21 cellular contexts compared by ENCODE assay signal in the genomic region with DNA sequence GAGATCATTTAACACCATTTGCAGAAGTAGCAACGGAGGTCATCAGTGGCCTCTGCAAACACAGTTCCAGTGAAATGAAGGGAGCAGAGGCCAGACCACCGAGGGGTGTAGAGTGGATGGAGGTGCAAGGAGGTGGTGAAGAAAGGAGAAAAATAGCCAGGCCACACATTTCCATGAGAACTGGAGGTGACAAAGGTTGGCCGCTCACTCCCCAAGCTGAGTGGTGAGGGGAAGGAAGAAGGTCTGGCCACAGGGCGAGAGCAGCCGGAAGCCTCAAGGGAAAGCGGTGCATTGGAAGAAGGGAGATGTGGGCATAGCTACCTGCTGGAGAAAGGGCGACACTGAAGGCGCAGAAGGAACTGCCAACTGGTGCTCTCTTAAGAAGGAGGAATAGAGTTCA. TPM values are rescaled to one million over a fixed set of nuclear protein-coding genes. Genes with fewer than 3 reads are reported as not detected.
A peak's percentile ranks its signal among the peaks of the same experiment; 100 is the strongest.
DNase-seq lines count a peak whose midpoint lies in the region; ATAC-seq and TF ChIP-seq lines count a peak whose summit lies in the region.
"Had no signal": no experiment of that assay in that cellular context is flagged by ENCODE, and none has a peak within 500 bp of the region (broad histone marks: within the 10 kb centered on the region; RNA-seq: fewer than 3 reads in every experiment).

No MANE protein-coding gene starts in this region.

- no peak for DNase-seq in activated naive CD8-positive, alpha-beta T cell treated with anti-CD3 and anti-CD28 coated beads, Interleukin-2, amount 10 ng/mL, durations not matched to agents 7 days and 5 days
- no peak for DNase-seq in activated naive CD8-positive, alpha-beta T cell treated with anti-CD3 and anti-CD28 coated beads for 36 hours
- DNase-seq in central memory CD8-positive, alpha-beta T cell (ENCODE audit: low spot score in 2 of 2): no peak
- DNase-seq in neuronal stem cell (ENCODE audit: low spot score): no peak
- DNase-seq in type B pancreatic cell (ENCODE audit: extremely low spot score, unreplicated experiment): peak; percentile 50
- no peak for DNase-seq in activated T-helper 2 cell treated with anti-CD3 and anti-CD28 coated beads, Interferon-gamma antibody, Interleukin-2, Interleukin-4, amounts not matched to agents 10 μg/mL and 5 μg/mL and 100 μg/mL, durations not matched to agents 14 hours and 24 hours and 36 hours (ENCODE audit: low spot score)
- no peak for DNase-seq in iPS-NIHi7 (ENCODE audit: extremely low spot score)
- DNase-seq in thyroid gland: no peak
- DNase-seq: C1 segment of cervical spinal cord, DMS 273 treated with DMSO at 0.1 percent for 48 hours, NCI-H1436 treated with DMSO at 0.1 percent for 48 hours, NCI-H2029 treated with DMSO at 0.1 percent for 48 hours, NCI-H2171 treated with DMSO at 0.1 percent for 48 hours, NCI-H446 treated with DMSO at 0.1 percent for 48 hours, NCI-H748 treated with DMSO at 0.1 percent for 48 hours, OCI-M1 had no signal

- no peak overlapping the region for H3K4me2 ChIP-seq in neuronal stem cell (ENCODE audit: insufficient read depth, low read length, poor library complexity, severe bottlenecking)
- H3K4me2 ChIP-seq: KMS-11 had no signal

- no peak overlapping the region for H2AK5ac ChIP-seq in neuronal stem cell (ENCODE audit: low read depth, low read length)

- H3K27ac ChIP-seq in neuronal stem cell (replicated peaks; ENCODE audit: low read length) (no peak overlapping the region), thyroid gland (no peak overlapping the region)
- H3K27ac ChIP-seq: KMS-11 had no signal

- intact Hi-C loops in activated T-helper 2 cell treated with anti-CD3 and anti-CD28 coated beads, Interferon-gamma antibody, Interleukin-2, Interleukin-4, amounts not matched to agents 10 μg/mL and 5 μg/mL and 100 μg/mL, durations not matched to agents 14 hours and 24 hours and 36 hours (cut with micrococcal nuclease): no loop called here
- intact Hi-C loops in thyroid gland (cut with DNase I): no loop called here

- POLR2A ChIA-PET in activated naive CD8-positive, alpha-beta T cell treated with anti-CD3 and anti-CD28 coated beads, Interleukin-2, amount 10 ng/mL, durations not matched to agents 7 days and 5 days (lab: Charles Lee): no interaction called here

- no peak overlapping the region for H2BK15ac ChIP-seq in neuronal stem cell (ENCODE audit: low read length)

- no peaks in the 10 kb centered on the region for H3K9me3 Mint-ChIP-seq in activated naive CD8-positive, alpha-beta T cell treated with anti-CD3 and anti-CD28 coated beads, Interleukin-2, amount 10 ng/mL, durations not matched to agents 7 days and 5 days
- no peaks in the 10 kb centered on the region for H3K9me3 Mint-ChIP-seq in activated naive CD8-positive, alpha-beta T cell treated with anti-CD3 and anti-CD28 coated beads for 36 hours
- no peaks in the 10 kb centered on the region for H3K9me3 Mint-ChIP-seq in central memory CD8-positive, alpha-beta T cell
- H3K9me3 Mint-ChIP-seq in type B pancreatic cell: no peaks in the 10 kb centered on the region
- H3K9me3 Mint-ChIP-seq in activated T-helper 2 cell treated with anti-CD3 and anti-CD28 coated beads, Interferon-gamma antibody, Interleukin-2, Interleukin-4, amounts not matched to agents 10 μg/mL and 5 μg/mL and 100 μg/mL, durations not matched to agents 14 hours and 24 hours and 36 hours: no peaks in the 10 kb centered on the region

- peak overlapping the region; percentile 38 for H4K91ac ChIP-seq in neuronal stem cell (ENCODE audit: low read depth, low read length, poor library complexity)

- H3K18ac ChIP-seq in neuronal stem cell (ENCODE audit: low read length): peak overlapping the region; percentile 16

- no peaks in the 10 kb centered on the region for H3K36me3 ChIP-seq in neuronal stem cell (replicated peaks in 1 of 2; ENCODE audit: control insufficient read depth in 2 of 2, insufficient read depth in 2 of 2, low read length in 2 of 2)
- no peaks in the 10 kb centered on the region for H3K36me3 ChIP-seq in thyroid gland

- no peak overlapping the region for H3K23ac ChIP-seq in neuronal stem cell (ENCODE audit: low read depth, low read length, poor library complexity)

- H3K4me1 Mint-ChIP-seq in activated naive CD8-positive, alpha-beta T cell treated with anti-CD3 and anti-CD28 coated beads, Interleukin-2, amount 10 ng/mL, durations not matched to agents 7 days and 5 days: peaks cover 36% of the 10 kb centered on the region
- peaks cover 15% of the 10 kb centered on the region for H3K4me1 Mint-ChIP-seq in activated naive CD8-positive, alpha-beta T cell treated with anti-CD3 and anti-CD28 coated beads for 36 hours
- peaks cover 30% of the 10 kb centered on the region for H3K4me1 Mint-ChIP-seq in central memory CD8-positive, alpha-beta T cell
- peaks cover 13% of the 10 kb centered on the region for H3K4me1 Mint-ChIP-seq in type B pancreatic cell (ENCODE audit: unreplicated experiment)
- H3K4me1 Mint-ChIP-seq in activated T-helper 2 cell treated with anti-CD3 and anti-CD28 coated beads, Interferon-gamma antibody, Interleukin-2, Interleukin-4, amounts not matched to agents 10 μg/mL and 5 μg/mL and 100 μg/mL, durations not matched to agents 14 hours and 24 hours and 36 hours (ENCODE audit: low read depth): peaks cover 16% of the 10 kb centered on the region

- H3K27ac Mint-ChIP-seq in activated naive CD8-positive, alpha-beta T cell treated with anti-CD3 and anti-CD28 coated beads, Interleukin-2, amount 10 ng/mL, durations not matched to agents 7 days and 5 days: peak overlapping the region; percentile 14
- H3K27ac Mint-ChIP-seq in activated naive CD8-positive, alpha-beta T cell treated with anti-CD3 and anti-CD28 coated beads for 36 hours: no peak overlapping the region
- peak overlapping the region; percentile 41 for H3K27ac Mint-ChIP-seq in central memory CD8-positive, alpha-beta T cell (ENCODE audit: low read depth)
- no peak overlapping the region for H3K27ac Mint-ChIP-seq in type B pancreatic cell
- H3K27ac Mint-ChIP-seq in activated T-helper 2 cell treated with anti-CD3 and anti-CD28 coated beads, Interferon-gamma antibody, Interleukin-2, Interleukin-4, amounts not matched to agents 10 μg/mL and 5 μg/mL and 100 μg/mL, durations not matched to agents 14 hours and 24 hours and 36 hours: no peak overlapping the region

- TF ChIP-seq CTCF in type B pancreatic cell (conservative IDR thresholded peaks at IDR 0.05) (no peak), thyroid gland (IDR thresholded peaks at IDR 0.05) (no peak)

- H3K9ac ChIP-seq in neuronal stem cell (ENCODE audit: low read depth, low read length, poor library complexity): no peak overlapping the region
- H3K9ac ChIP-seq: KMS-11 had no signal

- H3K14ac ChIP-seq in neuronal stem cell (ENCODE audit: low read length): no peak overlapping the region

- no peaks in the 10 kb centered on the region for H3K79me1 ChIP-seq in neuronal stem cell (ENCODE audit: low read depth, low read length)

- H3K4me3 ChIP-seq in neuronal stem cell (ENCODE audit: low read length in 2 of 2): no peak overlapping the region
- no peak overlapping the region for H3K4me3 ChIP-seq in thyroid gland (replicated peaks in 1 of 3)

- no peak for TF ChIP-seq POLR2A in thyroid gland (IDR thresholded peaks at IDR 0.05)

- H3K4me1 ChIP-seq in neuronal stem cell (ENCODE audit: control insufficient read depth in 2 of 2, insufficient read depth in 1 of 2, low read depth in 1 of 2, low read length in 2 of 2) (peaks cover 0 to 17% of the 10 kb centered on the region in 2 donors), thyroid gland (no peaks in the 10 kb centered on the region)

- H2AFZ ChIP-seq in neuronal stem cell (ENCODE audit: low read length): no peak overlapping the region

- no peak overlapping the region for H4K8ac ChIP-seq in neuronal stem cell (ENCODE audit: low read depth, low read length)

- H3K36me3 Mint-ChIP-seq in activated naive CD8-positive, alpha-beta T cell treated with anti-CD3 and anti-CD28 coated beads, Interleukin-2, amount 10 ng/mL, durations not matched to agents 7 days and 5 days: no peaks in the 10 kb centered on the region
- no peaks in the 10 kb centered on the region for H3K36me3 Mint-ChIP-seq in activated naive CD8-positive, alpha-beta T cell treated with anti-CD3 and anti-CD28 coated beads for 36 hours
- H3K36me3 Mint-ChIP-seq in central memory CD8-positive, alpha-beta T cell (ENCODE audit: insufficient read depth): peaks cover 3% of the 10 kb centered on the region
- no peaks in the 10 kb centered on the region for H3K36me3 Mint-ChIP-seq in type B pancreatic cell
- no peaks in the 10 kb centered on the region for H3K36me3 Mint-ChIP-seq in activated T-helper 2 cell treated with anti-CD3 and anti-CD28 coated beads, Interferon-gamma antibody, Interleukin-2, Interleukin-4, amounts not matched to agents 10 μg/mL and 5 μg/mL and 100 μg/mL, durations not matched to agents 14 hours and 24 hours and 36 hours (ENCODE audit: low read depth)

- no CpG with 5 or more reads among the region's 8 CpGs for WGBS in neuronal stem cell (ENCODE audit: extremely low coverage in 2 of 2, insufficient read length in 2 of 2, insufficient replicate concordance in 1 of 2), 2 donors
- 87 to 88% methylated on average over 8 of the region's 8 CpGs for WGBS in thyroid gland, 2 donors

- peaks cover 7% of the 10 kb centered on the region for H3K27me3 Mint-ChIP-seq in activated naive CD8-positive, alpha-beta T cell treated with anti-CD3 and anti-CD28 coated beads, Interleukin-2, amount 10 ng/mL, durations not matched to agents 7 days and 5 days
- H3K27me3 Mint-ChIP-seq in activated naive CD8-positive, alpha-beta T cell treated with anti-CD3 and anti-CD28 coated beads for 36 hours: peaks cover 5% of the 10 kb centered on the region
- H3K27me3 Mint-ChIP-seq in central memory CD8-positive, alpha-beta T cell: no peaks in the 10 kb centered on the region
- peaks cover 31% of the 10 kb centered on the region for H3K27me3 Mint-ChIP-seq in type B pancreatic cell
- H3K27me3 Mint-ChIP-seq in activated T-helper 2 cell treated with anti-CD3 and anti-CD28 coated beads, Interferon-gamma antibody, Interleukin-2, Interleukin-4, amounts not matched to agents 10 μg/mL and 5 μg/mL and 100 μg/mL, durations not matched to agents 14 hours and 24 hours and 36 hours (ENCODE audit: low read depth): peaks cover 8% of the 10 kb centered on the region

- peak overlapping the region; percentile 10 for H2BK5ac ChIP-seq in neuronal stem cell (ENCODE audit: low read length)

- H2BK12ac ChIP-seq in neuronal stem cell (ENCODE audit: low read length): no peak overlapping the region

- H3K4me3 Mint-ChIP-seq in activated naive CD8-positive, alpha-beta T cell treated with anti-CD3 and anti-CD28 coated beads, Interleukin-2, amount 10 ng/mL, durations not matched to agents 7 days and 5 days: no peak overlapping the region
- H3K4me3 Mint-ChIP-seq in activated naive CD8-positive, alpha-beta T cell treated with anti-CD3 and anti-CD28 coated beads for 36 hours: no peak overlapping the region
- H3K4me3 Mint-ChIP-seq in central memory CD8-positive, alpha-beta T cell: no peak overlapping the region
- peak overlapping the region; percentile 6 for H3K4me3 Mint-ChIP-seq in type B pancreatic cell
- no peak overlapping the region for H3K4me3 Mint-ChIP-seq in activated T-helper 2 cell treated with anti-CD3 and anti-CD28 coated beads, Interferon-gamma antibody, Interleukin-2, Interleukin-4, amounts not matched to agents 10 μg/mL and 5 μg/mL and 100 μg/mL, durations not matched to agents 14 hours and 24 hours and 36 hours (ENCODE audit: low read depth)

- no peak overlapping the region for H3K4ac ChIP-seq in neuronal stem cell (ENCODE audit: low read length)

- ATAC-seq in activated naive CD8-positive, alpha-beta T cell treated with anti-CD3 and anti-CD28 coated beads, Interleukin-2, amount 10 ng/mL, durations not matched to agents 7 days and 5 days (ENCODE audit: low read depth): no peak
- ATAC-seq in central memory CD8-positive, alpha-beta T cell (replicated peaks; ENCODE audit: extremely low read depth, poor library complexity, severe bottlenecking): no peak
- ATAC-seq: HepG2 had no signal

- H2BK120ac ChIP-seq in neuronal stem cell (ENCODE audit: low read depth, low read length): no peak overlapping the region

- H3K27me3 ChIP-seq in neuronal stem cell (ENCODE audit: control insufficient read depth in 3 of 3, insufficient read depth in 3 of 3, low read depth in 1 of 3, low read length in 3 of 3): peaks cover 0 to 53% (median 0%) of the 10 kb centered on the region in 3 experiments
- no peaks in the 10 kb centered on the region for H3K27me3 ChIP-seq in thyroid gland

- no peaks in the 10 kb centered on the region for H3K9me3 ChIP-seq in neuronal stem cell (replicated peaks in 1 of 2; ENCODE audit: control insufficient read depth in 2 of 2, insufficient read depth in 1 of 2, low read depth in 1 of 2, low read length in 2 of 2)
- H3K9me3 ChIP-seq in thyroid gland: no peaks in the 10 kb centered on the region

RNA-seq across cellular contexts. Expression of gene TMPRSS4, which starts 20.1 kb away (rescaled TPM):
- total RNA-seq in activated naive CD8-positive, alpha-beta T cell treated with anti-CD3 and anti-CD28 coated beads, Interleukin-2, amount 10 ng/mL, durations not matched to agents 7 days and 5 days: under 1 TPM; 0.30 to 0.40 TPM
- not detected for total RNA-seq in activated naive CD8-positive, alpha-beta T cell treated with anti-CD3 and anti-CD28 coated beads for 36 hours
- not detected for polyA plus RNA-seq in neuronal stem cell (2013, experiment 1 of 2)
- not detected for polyA plus RNA-seq in neuronal stem cell (2013, experiment 2 of 2)
- 33.8 and 169 TPM in 2 replicates for total RNA-seq in type B pancreatic cell (ENCODE audit: low replicate concordance)
- total RNA-seq in activated T-helper 2 cell treated with anti-CD3 and anti-CD28 coated beads, Interferon-gamma antibody, Interleukin-2, Interleukin-4, amounts not matched to agents 10 μg/mL and 5 μg/mL and 100 μg/mL, durations not matched to agents 14 hours and 24 hours and 36 hours: not detected in 2 replicates
- 1 to 10 TPM in 2 of 4 donors, under 1 TPM in 1, not detected in 1; 0.83 to 1.5 (median 1.1) TPM for total RNA-seq in thyroid gland
- total RNA-seq: A673, HepG2, M059J, RPMI7951 had no signal

RNA-seq across cellular contexts. Expression of gene SMIM35, which starts 30.0 kb away (rescaled TPM):
- total RNA-seq in activated naive CD8-positive, alpha-beta T cell treated with anti-CD3 and anti-CD28 coated beads, Interleukin-2, amount 10 ng/mL, durations not matched to agents 7 days and 5 days: 1 to 10 TPM; 3.0 to 3.1 TPM
- total RNA-seq in activated naive CD8-positive, alpha-beta T cell treated with anti-CD3 and anti-CD28 coated beads for 36 hours: not detected
- polyA plus RNA-seq in neuronal stem cell (2013, experiment 1 of 2): not detected
- polyA plus RNA-seq in neuronal stem cell (2013, experiment 2 of 2): not detected
- total RNA-seq in type B pancreatic cell (ENCODE audit: low replicate concordance) (0.17 TPM in 1 of 2 replicates, not detected in the other), thyroid gland (not detected)
- 1.7 and 1.9 TPM in 2 replicates for total RNA-seq in activated T-helper 2 cell treated with anti-CD3 and anti-CD28 coated beads, Interferon-gamma antibody, Interleukin-2, Interleukin-4, amounts not matched to agents 10 μg/mL and 5 μg/mL and 100 μg/mL, durations not matched to agents 14 hours and 24 hours and 36 hours
- total RNA-seq: A673, HepG2, M059J, RPMI7951 had no signal
- polyA plus RNA-seq: HepG2 had no signal

Comparison
In these comparisons a context has a peak if more than half of its experiments do, and no peak if none do; other contexts are left out.
1. H3K27ac Mint-ChIP-seq: peak in activated naive CD8-positive, alpha-beta T cell treated with anti-CD3 and anti-CD28 coated beads, Interleukin-2, amount 10 ng/mL, durations not matched to agents 7 days and 5 days (single experiment) and central memory CD8-positive, alpha-beta T cell (single experiment); none in activated naive CD8-positive, alpha-beta T cell treated with anti-CD3 and anti-CD28 coated beads for 36 hours (single experiment), type B pancreatic cell (single experiment) and activated T-helper 2 cell treated with anti-CD3 and anti-CD28 coated beads, Interferon-gamma antibody, Interleukin-2, Interleukin-4, amounts not matched to agents 10 μg/mL and 5 μg/mL and 100 μg/mL, durations not matched to agents 14 hours and 24 hours and 36 hours (single experiment).
2. RNA of gene TMPRSS4, which starts 20.1 kb away (total RNA-seq): 33.8 to 169 TPM in type B pancreatic cell; 0.83 to 1.5 TPM in thyroid gland, 0.30 to 0.40 TPM in activated naive CD8-positive, alpha-beta T cell treated with anti-CD3 and anti-CD28 coated beads, Interleukin-2, amount 10 ng/mL, durations not matched to agents 7 days and 5 days, not detected in activated T-helper 2 cell treated with anti-CD3 and anti-CD28 coated beads, Interferon-gamma antibody, Interleukin-2, Interleukin-4, amounts not matched to agents 10 μg/mL and 5 μg/mL and 100 μg/mL, durations not matched to agents 14 hours and 24 hours and 36 hours and not detected in activated naive CD8-positive, alpha-beta T cell treated with anti-CD3 and anti-CD28 coated beads for 36 hours; every median in the first group is over 10 times any median in the second.